Comparison of ENCODE assay signal across 14 cellular contexts in genomic region chr2:159456500-159457426, GRCh38.
DNase-seq lines count a peak whose midpoint lies in the region; ATAC-seq and FAIRE-seq lines count a peak whose summit lies in the region.
"Had no signal": no experiment of that assay in that cellular context is flagged by ENCODE, and none has a peak within 500 bp of the region (broad histone marks: within the 10 kb centered on the region; RNA-seq: fewer than 3 reads in every experiment).

No MANE protein-coding gene starts in this region.

- peaks cover 25% of the 10 kb centered on the region for H3K4me1 ChIP-seq in CD4-positive, CD25-positive, alpha-beta regulatory T cell (ENCODE audit: control insufficient read depth, insufficient read depth, low read length, poor library complexity, severe bottlenecking)

- peak overlapping the region in 1 of 3 donors; percentile 74 for H3K27ac Mint-ChIP-seq in CD4-positive, CD25-positive, alpha-beta regulatory T cell

- H3K9me3 ChIP-seq in CD4-positive, CD25-positive, alpha-beta regulatory T cell (ENCODE audit: control insufficient read depth in 2 of 2, low read length in 2 of 2), result no peaks in the 10 kb centered on the region
- H3K9me3 ChIP-seq: lower lobe of right lung had no signal

- H3K36me3 ChIP-seq in CD4-positive, CD25-positive, alpha-beta regulatory T cell (ENCODE audit: control insufficient read depth, insufficient read depth, low read length), result no peaks in the 10 kb centered on the region
- H3K36me3 ChIP-seq: lower lobe of right lung had no signal

- DNase-seq in CD4-positive, CD25-positive, alpha-beta regulatory T cell, result peak in 1 of 3 donors; percentile 12
- peak; percentile 13 for DNase-seq in KBM-7
- no peak for DNase-seq in HTR-8/SVneo (ENCODE audit: insufficient read length, low spot score)
- no peak for DNase-seq in NCI-H2171 treated with DMSO at 0.1 percent for 48 hours (lab: John Stamatoyannopoulos, UW)
- DNase-seq: activated CD4-positive, CD25-positive, alpha-beta regulatory T cell treated with anti-CD3 and anti-CD28 coated beads, Interleukin-2, amount 50 U/mL, for 72 hours; lower lobe of right lung; NCI-H345 had no signal

- no peak for ATAC-seq in CD4-positive, CD25-positive, alpha-beta regulatory T cell (ENCODE audit: low read depth in 2 of 2)
- ATAC-seq in GM18861 (IDR thresholded peaks at IDR 0.05; ENCODE audit: unreplicated experiment) (peak; percentile 40), HG03135 (IDR thresholded peaks at IDR 0.05; ENCODE audit: unreplicated experiment) (no peak), GM19467 (IDR thresholded peaks at IDR 0.05; ENCODE audit: unreplicated experiment) (no peak)

- H3K27me3 Mint-ChIP-seq in CD4-positive, CD25-positive, alpha-beta regulatory T cell, result no peaks in the 10 kb centered on the region
- H3K27me3 Mint-ChIP-seq: dendritic cell treated with granulocyte-macrophage colony-stimulating factor and Interleukin-4, amounts not matched to agents 40 ng/mL and 50 ng/mL, for 4 days; progenitor cell of endocrine pancreas had no signal

- H3K27me3 ChIP-seq in CD4-positive, CD25-positive, alpha-beta regulatory T cell (ENCODE audit: control insufficient read depth, insufficient read depth, low read length), result no peaks in the 10 kb centered on the region

- in situ Hi-C loops in KBM-7 (cut with MboI; ENCODE audit: low pct_unique_long_range_greater_than_20kb, low sequenced_read_pairs), result no loop called here

- peak overlapping the region; percentile 34 for H3K4me3 ChIP-seq in CD4-positive, CD25-positive, alpha-beta regulatory T cell (ENCODE audit: low read depth, low read length)
- H3K4me3 ChIP-seq: lower lobe of right lung had no signal

- peak overlapping the region in 3 of 4 donors; percentile 13 to 78 (median 49) for H3K4me3 Mint-ChIP-seq in CD4-positive, CD25-positive, alpha-beta regulatory T cell
- H3K4me3 Mint-ChIP-seq: CD14-positive monocyte; dendritic cell treated with granulocyte-macrophage colony-stimulating factor and Interleukin-4, amounts not matched to agents 40 ng/mL and 50 ng/mL, for 4 days had no signal

- FAIRE-seq in endometrium (lab: Jason Lieb, UNC) (peak; percentile 37), HTR-8/SVneo (lab: Jason Lieb, UNC) (no peak)

- H3K36me3 Mint-ChIP-seq in CD4-positive, CD25-positive, alpha-beta regulatory T cell, result peaks cover 5% of the 10 kb centered on the region

- H3K27ac ChIP-seq in CD4-positive, CD25-positive, alpha-beta regulatory T cell (ENCODE audit: insufficient read depth, low read length, poor library complexity, severe bottlenecking), result no peak overlapping the region
- H3K27ac ChIP-seq: lower lobe of right lung had no signal

- H3K9me3 Mint-ChIP-seq in CD4-positive, CD25-positive, alpha-beta regulatory T cell, result peaks cover 0 to 3% (median 0%) of the 10 kb centered on the region in 7 donors
- H3K9me3 Mint-ChIP-seq: CD14-positive monocyte; dendritic cell treated with granulocyte-macrophage colony-stimulating factor and Interleukin-4, amounts not matched to agents 40 ng/mL and 50 ng/mL, for 4 days had no signal

- peaks cover 26 to 38% (median 35%) of the 10 kb centered on the region in 4 donors for H3K4me1 Mint-ChIP-seq in CD4-positive, CD25-positive, alpha-beta regulatory T cell
